Comparison of ENCODE assay signal across 1 cellular context in the genomic region with DNA sequence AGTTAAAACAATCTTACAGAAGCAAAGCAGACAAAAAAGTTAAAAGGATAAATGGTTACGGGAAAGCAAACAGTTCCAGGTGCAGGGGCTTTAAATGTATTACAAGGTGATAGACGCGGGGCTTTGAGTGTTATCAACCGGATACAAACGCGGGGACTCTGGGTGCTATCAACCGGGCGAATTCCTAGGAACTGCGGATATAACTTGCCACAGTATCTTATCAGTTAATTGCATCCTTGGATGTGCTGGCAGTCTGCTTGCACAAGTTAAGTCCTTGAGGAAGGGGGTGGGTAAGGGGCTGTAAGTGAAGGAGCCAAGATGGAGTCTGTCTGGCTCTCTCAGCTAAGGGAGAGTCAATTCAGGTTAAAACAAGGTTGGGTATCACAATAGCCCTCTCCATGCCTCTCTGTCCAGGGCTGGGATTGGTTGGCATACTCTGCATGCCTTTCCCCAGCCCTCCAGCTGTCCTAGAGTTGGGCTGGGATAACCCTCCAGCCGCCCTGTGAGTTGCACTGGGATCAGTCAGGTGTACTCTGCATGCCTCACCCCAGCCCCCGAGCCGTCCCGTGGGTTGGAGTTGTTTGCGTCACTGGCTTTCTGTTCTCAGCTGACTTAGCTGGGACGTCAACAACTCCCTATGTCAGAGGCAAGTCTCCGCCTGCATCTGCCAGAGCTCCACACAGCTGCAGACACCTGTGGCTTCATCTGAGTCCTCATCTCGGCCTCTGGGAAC.
A peak's percentile ranks its signal among the peaks of the same experiment; 100 is the strongest.
TF ChIP-seq lines count a peak whose summit lies in the region.

No MANE protein-coding gene starts in this region.

TF ChIP-seq in K562, 482 proteins besides CTCF, POLR2A, EP300 and RAD21 (continues in another document):
- TF ChIP-seq TCF3 (CRISPR knock-in tag; IDR thresholded peaks at IDR 0.05) (peak; percentile 95), ZNF140 (CRISPR knock-in tag; IDR thresholded peaks at IDR 0.05) (peak; percentile 93), CREBBP (IDR thresholded peaks at IDR 0.05; ENCODE audit: low read depth, low read length) (no peak), SREBF1 (IDR thresholded peaks at IDR 0.05; ENCODE audit: borderline replicate concordance, low read depth, low read length) (no peak), NONO (IDR thresholded peaks at IDR 0.05; ENCODE audit: low read depth in 2 of 2, low read length in 1 of 2) (peak in 1 of 2 experiments; percentile 35; a peak in 1 of 4 replicates), CCNT2 (IDR thresholded peaks at IDR 0.05; ENCODE audit: borderline replicate concordance, extremely low read depth, insufficient read length, low read depth, low read length) (peak; percentile 66), TCF7 (IDR thresholded peaks at IDR 0.05; ENCODE audit: borderline replicate concordance) (0 out of 2 replicates have a peak, but pooled peaks have one; percentile 18), ZNF146 (CRISPR knock-in tag; IDR thresholded peaks at IDR 0.05; ENCODE audit: unreplicated experiment) (no peak), ILK (tag; IDR thresholded peaks at IDR 0.05; ENCODE audit: borderline replicate concordance, low read depth) (peak; percentile 98), SIRT6 (IDR thresholded peaks at IDR 0.05; ENCODE audit: low read depth, low read length) (no peak), SRSF7 (optimal IDR thresholded peaks at IDR 0.05; ENCODE audit: low read depth, low read length) (no peak), ZNF79 (CRISPR knock-in tag; IDR thresholded peaks at IDR 0.05; ENCODE audit: low read depth) (peak; percentile 100), SRSF9 (IDR thresholded peaks at IDR 0.05; ENCODE audit: borderline replicate concordance, low read depth, low read length) (no peak), ZBTB1 (CRISPR knock-in tag; IDR thresholded peaks at IDR 0.05; ENCODE audit: borderline replicate concordance, low read depth) (no peak), CBX2 (IDR thresholded peaks at IDR 0.05; ENCODE audit: insufficient read depth, low read length, poor library complexity, severe bottlenecking) (no peak), POU5F1 (IDR thresholded peaks at IDR 0.05; ENCODE audit: borderline replicate concordance, low read depth, low read length, partially characterized antibody) (no peak), ERF (CRISPR knock-in tag; IDR thresholded peaks at IDR 0.05) (peak; percentile 100), ETV6 (IDR thresholded peaks at IDR 0.05; ENCODE audit: borderline replicate concordance in 1 of 2, low read depth in 2 of 2, low read length in 1 of 2) (peak in 1 of 2 experiments; percentile 78; a peak in 2 of 4 replicates), ETV6 (CRISPR knock-in tag; IDR thresholded peaks at IDR 0.05; ENCODE audit: borderline replicate concordance) (no peak), RCOR1 (IDR thresholded peaks at IDR 0.05; ENCODE audit: borderline replicate concordance in 1 of 2, low read depth in 2 of 2, low read length in 2 of 2) (peak; percentile 20 to 74; a peak in 2 of 4 replicates), EP400 (IDR thresholded peaks at IDR 0.05) (peak; percentile 48), SAP30 (IDR thresholded peaks at IDR 0.05; ENCODE audit: borderline replicate concordance, insufficient read depth, low read depth, low read length, poor library complexity, severe bottlenecking) (no peak), IFI16 (CRISPR knock-in tag; IDR thresholded peaks at IDR 0.05) (peak; percentile 99), MEF2D (tag; conservative IDR thresholded peaks at IDR 0.05; ENCODE audit: low read depth) (peak; percentile 100), PTBP1 (IDR thresholded peaks at IDR 0.05; ENCODE audit: low read depth, low read length) (no peak), HMGN3 (IDR thresholded peaks at IDR 0.05; ENCODE audit: borderline replicate concordance, extremely low read depth, insufficient read length, low read depth, low read length) (no peak), ZNF668 (CRISPR knock-in tag; IDR thresholded peaks at IDR 0.05) (peak; percentile 100), FOSL1 (tag; conservative IDR thresholded peaks at IDR 0.05) (peak; percentile 83), CSDE1 (IDR thresholded peaks at IDR 0.05) (no peak), STAT5A (IDR thresholded peaks at IDR 0.05; ENCODE audit: borderline replicate concordance, low read length) (peak; percentile 88), SMAD1 (IDR thresholded peaks at IDR 0.05; ENCODE audit: low read depth, low read length, partially characterized antibody) (peak; percentile 84), RBM34 (IDR thresholded peaks at IDR 0.05; ENCODE audit: borderline replicate concordance, insufficient read depth, low read length) (no peak), POLR2B (IDR thresholded peaks at IDR 0.05; ENCODE audit: low read depth, partially characterized antibody) (no peak), ZFP30 (CRISPR knock-in tag; IDR thresholded peaks at IDR 0.05; ENCODE audit: borderline replicate concordance) (0 out of 2 replicates have a peak, but pooled peaks have one; percentile 47), ZNF766 (CRISPR knock-in tag; conservative IDR thresholded peaks at IDR 0.05) (peak; percentile 99), PTTG1 (tag; IDR thresholded peaks at IDR 0.05; ENCODE audit: low read depth) (peak; percentile 99), FUS (optimal IDR thresholded peaks at IDR 0.05; ENCODE audit: low read depth, low read length) (no peak), PPARD (CRISPR knock-in tag; IDR thresholded peaks at IDR 0.05) (peak; percentile 98), RFX1 (IDR thresholded peaks at IDR 0.05) (no peak), ADNP (tag; IDR thresholded peaks at IDR 0.05) (peak; percentile 65; the same call in 1 of the 2 replicates), NR2C2 (CRISPR knock-in tag; IDR thresholded peaks at IDR 0.05) (no peak), NR2C2 (tag; IDR thresholded peaks at IDR 0.05) (peak; percentile 88)
- TF ChIP-seq, protein P1, sequence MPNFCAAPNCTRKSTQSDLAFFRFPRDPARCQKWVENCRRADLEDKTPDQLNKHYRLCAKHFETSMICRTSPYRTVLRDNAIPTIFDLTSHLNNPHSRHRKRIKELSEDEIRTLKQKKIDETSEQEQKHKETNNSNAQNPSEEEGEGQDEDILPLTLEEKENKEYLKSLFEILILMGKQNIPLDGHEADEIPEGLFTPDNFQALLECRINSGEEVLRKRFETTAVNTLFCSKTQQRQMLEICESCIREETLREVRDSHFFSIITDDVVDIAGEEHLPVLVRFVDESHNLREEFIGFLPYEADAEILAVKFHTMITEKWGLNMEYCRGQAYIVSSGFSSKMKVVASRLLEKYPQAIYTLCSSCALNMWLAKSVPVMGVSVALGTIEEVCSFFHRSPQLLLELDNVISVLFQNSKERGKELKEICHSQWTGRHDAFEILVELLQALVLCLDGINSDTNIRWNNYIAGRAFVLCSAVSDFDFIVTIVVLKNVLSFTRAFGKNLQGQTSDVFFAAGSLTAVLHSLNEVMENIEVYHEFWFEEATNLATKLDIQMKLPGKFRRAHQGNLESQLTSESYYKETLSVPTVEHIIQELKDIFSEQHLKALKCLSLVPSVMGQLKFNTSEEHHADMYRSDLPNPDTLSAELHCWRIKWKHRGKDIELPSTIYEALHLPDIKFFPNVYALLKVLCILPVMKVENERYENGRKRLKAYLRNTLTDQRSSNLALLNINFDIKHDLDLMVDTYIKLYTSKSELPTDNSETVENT (CRISPR knock-in tag; IDR thresholded peaks at IDR 0.05), result no peak
- TF ChIP-seq, protein P2, sequence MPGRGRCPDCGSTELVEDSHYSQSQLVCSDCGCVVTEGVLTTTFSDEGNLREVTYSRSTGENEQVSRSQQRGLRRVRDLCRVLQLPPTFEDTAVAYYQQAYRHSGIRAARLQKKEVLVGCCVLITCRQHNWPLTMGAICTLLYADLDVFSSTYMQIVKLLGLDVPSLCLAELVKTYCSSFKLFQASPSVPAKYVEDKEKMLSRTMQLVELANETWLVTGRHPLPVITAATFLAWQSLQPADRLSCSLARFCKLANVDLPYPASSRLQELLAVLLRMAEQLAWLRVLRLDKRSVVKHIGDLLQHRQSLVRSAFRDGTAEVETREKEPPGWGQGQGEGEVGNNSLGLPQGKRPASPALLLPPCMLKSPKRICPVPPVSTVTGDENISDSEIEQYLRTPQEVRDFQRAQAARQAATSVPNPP (IDR thresholded peaks at IDR 0.05; ENCODE audit: borderline replicate concordance, insufficient read depth, insufficient read length), result no peak
- TF ChIP-seq, protein P3, sequence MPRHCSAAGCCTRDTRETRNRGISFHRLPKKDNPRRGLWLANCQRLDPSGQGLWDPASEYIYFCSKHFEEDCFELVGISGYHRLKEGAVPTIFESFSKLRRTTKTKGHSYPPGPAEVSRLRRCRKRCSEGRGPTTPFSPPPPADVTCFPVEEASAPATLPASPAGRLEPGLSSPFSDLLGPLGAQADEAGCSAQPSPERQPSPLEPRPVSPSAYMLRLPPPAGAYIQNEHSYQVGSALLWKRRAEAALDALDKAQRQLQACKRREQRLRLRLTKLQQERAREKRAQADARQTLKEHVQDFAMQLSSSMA (CRISPR knock-in tag; IDR thresholded peaks at IDR 0.05), result peak; percentile 97
- TF ChIP-seq, protein P4, sequence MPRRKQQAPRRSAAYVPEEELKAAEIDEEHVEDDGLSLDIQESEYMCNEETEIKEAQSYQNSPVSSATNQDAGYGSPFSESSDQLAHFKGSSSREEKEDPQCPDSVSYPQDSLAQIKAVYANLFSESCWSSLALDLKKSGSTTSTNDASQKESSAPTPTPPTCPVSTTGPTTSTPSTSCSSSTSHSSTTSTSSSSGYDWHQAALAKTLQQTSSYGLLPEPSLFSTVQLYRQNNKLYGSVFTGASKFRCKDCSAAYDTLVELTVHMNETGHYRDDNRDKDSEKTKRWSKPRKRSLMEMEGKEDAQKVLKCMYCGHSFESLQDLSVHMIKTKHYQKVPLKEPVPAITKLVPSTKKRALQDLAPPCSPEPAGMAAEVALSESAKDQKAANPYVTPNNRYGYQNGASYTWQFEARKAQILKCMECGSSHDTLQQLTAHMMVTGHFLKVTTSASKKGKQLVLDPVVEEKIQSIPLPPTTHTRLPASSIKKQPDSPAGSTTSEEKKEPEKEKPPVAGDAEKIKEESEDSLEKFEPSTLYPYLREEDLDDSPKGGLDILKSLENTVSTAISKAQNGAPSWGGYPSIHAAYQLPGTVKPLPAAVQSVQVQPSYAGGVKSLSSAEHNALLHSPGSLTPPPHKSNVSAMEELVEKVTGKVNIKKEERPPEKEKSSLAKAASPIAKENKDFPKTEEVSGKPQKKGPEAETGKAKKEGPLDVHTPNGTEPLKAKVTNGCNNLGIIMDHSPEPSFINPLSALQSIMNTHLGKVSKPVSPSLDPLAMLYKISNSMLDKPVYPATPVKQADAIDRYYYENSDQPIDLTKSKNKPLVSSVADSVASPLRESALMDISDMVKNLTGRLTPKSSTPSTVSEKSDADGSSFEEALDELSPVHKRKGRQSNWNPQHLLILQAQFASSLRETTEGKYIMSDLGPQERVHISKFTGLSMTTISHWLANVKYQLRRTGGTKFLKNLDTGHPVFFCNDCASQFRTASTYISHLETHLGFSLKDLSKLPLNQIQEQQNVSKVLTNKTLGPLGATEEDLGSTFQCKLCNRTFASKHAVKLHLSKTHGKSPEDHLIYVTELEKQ (CRISPR knock-in tag; IDR thresholded peaks at IDR 0.05), result peak; percentile 100
- TF ChIP-seq, protein P5, sequence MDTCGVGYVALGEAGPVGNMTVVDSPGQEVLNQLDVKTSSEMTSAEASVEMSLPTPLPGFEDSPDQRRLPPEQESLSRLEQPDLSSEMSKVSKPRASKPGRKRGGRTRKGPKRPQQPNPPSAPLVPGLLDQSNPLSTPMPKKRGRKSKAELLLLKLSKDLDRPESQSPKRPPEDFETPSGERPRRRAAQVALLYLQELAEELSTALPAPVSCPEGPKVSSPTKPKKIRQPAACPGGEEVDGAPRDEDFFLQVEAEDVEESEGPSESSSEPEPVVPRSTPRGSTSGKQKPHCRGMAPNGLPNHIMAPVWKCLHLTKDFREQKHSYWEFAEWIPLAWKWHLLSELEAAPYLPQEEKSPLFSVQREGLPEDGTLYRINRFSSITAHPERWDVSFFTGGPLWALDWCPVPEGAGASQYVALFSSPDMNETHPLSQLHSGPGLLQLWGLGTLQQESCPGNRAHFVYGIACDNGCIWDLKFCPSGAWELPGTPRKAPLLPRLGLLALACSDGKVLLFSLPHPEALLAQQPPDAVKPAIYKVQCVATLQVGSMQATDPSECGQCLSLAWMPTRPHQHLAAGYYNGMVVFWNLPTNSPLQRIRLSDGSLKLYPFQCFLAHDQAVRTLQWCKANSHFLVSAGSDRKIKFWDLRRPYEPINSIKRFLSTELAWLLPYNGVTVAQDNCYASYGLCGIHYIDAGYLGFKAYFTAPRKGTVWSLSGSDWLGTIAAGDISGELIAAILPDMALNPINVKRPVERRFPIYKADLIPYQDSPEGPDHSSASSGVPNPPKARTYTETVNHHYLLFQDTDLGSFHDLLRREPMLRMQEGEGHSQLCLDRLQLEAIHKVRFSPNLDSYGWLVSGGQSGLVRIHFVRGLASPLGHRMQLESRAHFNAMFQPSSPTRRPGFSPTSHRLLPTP (IDR thresholded peaks at IDR 0.05; ENCODE audit: borderline replicate concordance, extremely low read depth, insufficient read length), result no peak
- TF ChIP-seq, protein P6, sequence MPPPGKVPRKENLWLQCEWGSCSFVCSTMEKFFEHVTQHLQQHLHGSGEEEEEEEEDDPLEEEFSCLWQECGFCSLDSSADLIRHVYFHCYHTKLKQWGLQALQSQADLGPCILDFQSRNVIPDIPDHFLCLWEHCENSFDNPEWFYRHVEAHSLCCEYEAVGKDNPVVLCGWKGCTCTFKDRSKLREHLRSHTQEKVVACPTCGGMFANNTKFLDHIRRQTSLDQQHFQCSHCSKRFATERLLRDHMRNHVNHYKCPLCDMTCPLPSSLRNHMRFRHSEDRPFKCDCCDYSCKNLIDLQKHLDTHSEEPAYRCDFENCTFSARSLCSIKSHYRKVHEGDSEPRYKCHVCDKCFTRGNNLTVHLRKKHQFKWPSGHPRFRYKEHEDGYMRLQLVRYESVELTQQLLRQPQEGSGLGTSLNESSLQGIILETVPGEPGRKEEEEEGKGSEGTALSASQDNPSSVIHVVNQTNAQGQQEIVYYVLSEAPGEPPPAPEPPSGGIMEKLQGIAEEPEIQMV (tag; conservative IDR thresholded peaks at IDR 0.05; ENCODE audit: low read depth), result peak; percentile 96
- TF ChIP-seq, protein P7, sequence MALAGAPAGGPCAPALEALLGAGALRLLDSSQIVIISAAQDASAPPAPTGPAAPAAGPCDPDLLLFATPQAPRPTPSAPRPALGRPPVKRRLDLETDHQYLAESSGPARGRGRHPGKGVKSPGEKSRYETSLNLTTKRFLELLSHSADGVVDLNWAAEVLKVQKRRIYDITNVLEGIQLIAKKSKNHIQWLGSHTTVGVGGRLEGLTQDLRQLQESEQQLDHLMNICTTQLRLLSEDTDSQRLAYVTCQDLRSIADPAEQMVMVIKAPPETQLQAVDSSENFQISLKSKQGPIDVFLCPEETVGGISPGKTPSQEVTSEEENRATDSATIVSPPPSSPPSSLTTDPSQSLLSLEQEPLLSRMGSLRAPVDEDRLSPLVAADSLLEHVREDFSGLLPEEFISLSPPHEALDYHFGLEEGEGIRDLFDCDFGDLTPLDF (CRISPR knock-in tag; IDR thresholded peaks at IDR 0.05), result no peak
